ENCODE assay signal across 9 cellular contexts in genomic region chr18:8480506-8481328, GRCh38.
DNase-seq lines count a peak whose midpoint lies in the region; ATAC-seq and TF ChIP-seq lines count a peak whose summit lies in the region.
"Had no signal": no experiment of that assay in that cellular context is flagged by ENCODE, and none has a peak within 500 bp of the region (broad histone marks: within the 10 kb centered on the region; RNA-seq: fewer than 3 reads in every experiment).

No MANE protein-coding gene starts in this region.

- no peaks in the 10 kb centered on the region for H3K36me3 Mint-ChIP-seq in stimulated activated effector memory CD8-positive, alpha-beta T cell treated with anti-CD3 and anti-CD28 coated beads, Interleukin-12 subunit alpha, Interleukin-12 subunit beta, amount 100 ng/mL, for 72 hours
- H3K36me3 Mint-ChIP-seq: activated naive CD8-positive, alpha-beta T cell had no signal

- H3K27me3 ChIP-seq in AG04450 (ENCODE audit: control insufficient read depth, insufficient read depth, low read length) = peaks cover 24% of the 10 kb centered on the region
- H3K27me3 ChIP-seq in RWPE2 (ENCODE audit: insufficient read depth, poor library complexity, severe bottlenecking) = no peaks in the 10 kb centered on the region

- peaks cover 6% of the 10 kb centered on the region for H3K4me1 Mint-ChIP-seq in stimulated activated effector memory CD8-positive, alpha-beta T cell treated with anti-CD3 and anti-CD28 coated beads, Interleukin-12 subunit alpha, Interleukin-12 subunit beta, amount 100 ng/mL, for 72 hours

- no peaks in the 10 kb centered on the region for H3K4me1 ChIP-seq in RWPE2 (ENCODE audit: insufficient read depth, poor library complexity, severe bottlenecking)

- CTCF ChIA-PET in AG04450 (lab: Charles Lee) = interaction anchor here (0.5 to 6.1 kb wide), 31 partner anchors 9 to 1844 kb away, joined by 3 to 66 read pairs (median 3); partner anchors contain the start of gene PTPRM

- ATAC-seq in RWPE2 (ENCODE audit: low read depth) = peak; percentile 85
- ATAC-seq in stimulated activated effector memory CD8-positive, alpha-beta T cell treated with anti-CD3 and anti-CD28 coated beads, Interleukin-12 subunit alpha, Interleukin-12 subunit beta, amount 100 ng/mL, for 72 hours = no peak
- no peak for ATAC-seq in HG03354 (IDR thresholded peaks at IDR 0.05; ENCODE audit: poor library complexity, severe bottlenecking, unreplicated experiment)

- no peaks in the 10 kb centered on the region for H3K9me3 Mint-ChIP-seq in stimulated activated effector memory CD8-positive, alpha-beta T cell treated with anti-CD3 and anti-CD28 coated beads, Interleukin-12 subunit alpha, Interleukin-12 subunit beta, amount 100 ng/mL, for 72 hours

- no peak overlapping the region for H3K27ac Mint-ChIP-seq in stimulated activated effector memory CD8-positive, alpha-beta T cell treated with anti-CD3 and anti-CD28 coated beads, Interleukin-12 subunit alpha, Interleukin-12 subunit beta, amount 100 ng/mL, for 72 hours
- H3K27ac Mint-ChIP-seq: activated naive CD8-positive, alpha-beta T cell had no signal

- POLR2A ChIA-PET in AG04450 (lab: Yijun Ruan, JAX) = interaction anchor here (0.8 to 1.2 kb wide), 2 partner anchors 15 to 691 kb away, joined by 3 read pairs; no protein-coding TSS in a partner anchor

- DNase-seq in AG04450 (ENCODE audit: low read depth, low spot score) = peak; percentile 34
- DNase-seq in HS-27A (ENCODE audit: low read depth) = peak; percentile 26
- no peak for DNase-seq in RWPE2 (ENCODE audit: low spot score)
- peak; percentile 28 for DNase-seq in fibroblast of the conjunctiva (ENCODE audit: low read depth)
- DNase-seq in nucleus accumbens (lab: John Stamatoyannopoulos, UW) = peak in 38 of 56 donors; percentile 5 to 70 (median 22)
- no peak for DNase-seq in stimulated activated effector memory CD8-positive, alpha-beta T cell treated with anti-CD3 and anti-CD28 coated beads, Interleukin-12 subunit alpha, Interleukin-12 subunit beta, amount 100 ng/mL, for 72 hours (ENCODE audit: low spot score in 2 of 2)
- no peak for DNase-seq in ureter (ENCODE audit: low spot score)

- H3K36me3 ChIP-seq in RWPE2 (ENCODE audit: low read depth) = no peaks in the 10 kb centered on the region

- H3K9me3 ChIP-seq in AG04450 (ENCODE audit: control insufficient read depth, insufficient read depth, low read length) (no peaks in the 10 kb centered on the region), RWPE2 (ENCODE audit: severe bottlenecking) (no peaks in the 10 kb centered on the region)

- no peak overlapping the region for H3K4me3 Mint-ChIP-seq in stimulated activated effector memory CD8-positive, alpha-beta T cell treated with anti-CD3 and anti-CD28 coated beads, Interleukin-12 subunit alpha, Interleukin-12 subunit beta, amount 100 ng/mL, for 72 hours
- H3K4me3 Mint-ChIP-seq: activated naive CD8-positive, alpha-beta T cell had no signal

- H3K4me3 ChIP-seq in AG04450 (ENCODE audit: low read depth, low read length) (no peak overlapping the region), RWPE2 (ENCODE audit: severe bottlenecking) (no peak overlapping the region)

- H3K27ac ChIP-seq in AG04450 (ENCODE audit: low read depth, low read length) (no peak overlapping the region), RWPE2 (ENCODE audit: poor library complexity, severe bottlenecking) (no peak overlapping the region)

- TF ChIP-seq CTCF in AG04450 (IDR thresholded peaks at IDR 0.05; ENCODE audit: low read depth, low read length) (peak; percentile 81), RWPE2 (IDR thresholded peaks at IDR 0.05; ENCODE audit: poor library complexity, severe bottlenecking) (peak; percentile 69)

Comparison
In these comparisons a context has a peak if more than half of its experiments do, and no peak if none do; other contexts are left out.
1. DNase-seq: peak in AG04450 (single experiment), HS-27A (single experiment), fibroblast of the conjunctiva (single experiment) and nucleus accumbens (38 of 56); none in RWPE2 (single experiment), stimulated activated effector memory CD8-positive, alpha-beta T cell treated with anti-CD3 and anti-CD28 coated beads, Interleukin-12 subunit alpha, Interleukin-12 subunit beta, amount 100 ng/mL, for 72 hours (0 of 2) and ureter (single experiment).